Comparison of ENCODE assay signal across 8 cellular contexts in the genomic region with DNA sequence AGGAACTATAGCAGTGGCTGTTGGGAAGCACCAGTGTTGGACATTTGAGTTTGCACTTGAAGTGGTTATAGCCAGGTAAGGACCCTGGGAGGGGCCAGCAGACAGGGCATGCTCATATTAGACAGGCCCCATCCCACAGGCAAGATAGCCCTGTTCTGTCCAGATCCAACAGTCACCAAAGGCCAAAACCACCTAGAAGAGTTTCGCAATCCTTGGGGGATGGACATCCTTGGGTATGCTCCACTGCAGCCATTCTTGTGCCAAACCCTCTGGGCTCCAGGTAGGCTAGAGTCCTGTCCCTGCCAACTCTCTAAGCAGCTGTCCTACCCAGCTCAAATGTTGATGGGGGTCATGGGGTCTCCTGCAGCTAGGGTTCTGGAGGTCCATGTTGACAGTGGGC.
"Had no signal": no experiment of that assay in that cellular context is flagged by ENCODE, and none has a peak within 500 bp of the region (broad histone marks: within the 10 kb centered on the region; RNA-seq: fewer than 3 reads in every experiment).

No MANE protein-coding gene starts in this region.

- H3K27ac ChIP-seq: HL-60, KMS-11 had no signal

- H3K4me2 ChIP-seq: GM23338, KMS-11 had no signal

- H2AFZ ChIP-seq: GM23338 had no signal

- H3K4me1 Mint-ChIP-seq: GM23338, H9, IgD-negative memory B cell had no signal

- DNase-seq: H9, HCEC 1CT, Karpas-422, KBM-7 had no signal

- H3K27ac Mint-ChIP-seq: GM23338, H9, IgD-negative memory B cell had no signal

- H3K4me3 Mint-ChIP-seq: GM23338, H9, IgD-negative memory B cell had no signal

- H3K4me3 ChIP-seq: GM23338 had no signal

- H3K9ac ChIP-seq: KMS-11 had no signal

- ATAC-seq: GM23338 had no signal
